1 cellular context compared by ENCODE assay signal in the genomic region with DNA sequence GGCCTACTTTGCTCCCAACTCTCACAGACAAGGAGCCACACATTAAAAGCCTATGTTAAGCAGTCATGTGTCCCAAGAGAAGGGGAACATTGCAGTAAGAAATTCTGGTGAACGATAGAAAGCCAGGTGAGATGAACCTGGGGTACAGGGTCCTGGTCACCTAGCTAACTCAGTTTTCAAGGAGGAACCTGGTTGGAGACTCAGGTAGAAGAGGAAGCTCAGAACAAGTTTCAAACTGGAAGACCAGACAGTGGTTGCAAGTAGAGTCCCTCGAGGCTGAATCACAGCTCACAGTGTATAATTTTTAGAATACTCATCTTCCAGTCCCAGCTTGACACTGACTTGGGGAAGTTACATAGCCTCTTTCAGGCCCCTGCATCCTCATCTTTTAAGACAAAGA.
TF ChIP-seq lines count a peak whose summit lies in the region.

No MANE protein-coding gene starts in this region.

TF ChIP-seq in IMR-90, 13 proteins besides CTCF, POLR2A, EP300 and RAD21 (continued from another document):
- TF ChIP-seq, protein P1, sequence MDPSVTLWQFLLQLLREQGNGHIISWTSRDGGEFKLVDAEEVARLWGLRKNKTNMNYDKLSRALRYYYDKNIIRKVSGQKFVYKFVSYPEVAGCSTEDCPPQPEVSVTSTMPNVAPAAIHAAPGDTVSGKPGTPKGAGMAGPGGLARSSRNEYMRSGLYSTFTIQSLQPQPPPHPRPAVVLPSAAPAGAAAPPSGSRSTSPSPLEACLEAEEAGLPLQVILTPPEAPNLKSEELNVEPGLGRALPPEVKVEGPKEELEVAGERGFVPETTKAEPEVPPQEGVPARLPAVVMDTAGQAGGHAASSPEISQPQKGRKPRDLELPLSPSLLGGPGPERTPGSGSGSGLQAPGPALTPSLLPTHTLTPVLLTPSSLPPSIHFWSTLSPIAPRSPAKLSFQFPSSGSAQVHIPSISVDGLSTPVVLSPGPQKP (IDR thresholded peaks at IDR 0.05; ENCODE audit: borderline replicate concordance, low read depth, low read length) = no peak
- TF ChIP-seq NFE2L2 (IDR thresholded peaks at IDR 0.05; ENCODE audit: low read depth, low read length) = no peak
